Comparison of ENCODE assay signal across 9 cellular contexts in genomic region chr2:12534646-12535263, GRCh38.
DNase-seq lines count a peak whose midpoint lies in the region; ATAC-seq and TF ChIP-seq lines count a peak whose summit lies in the region.
"Had no signal": no experiment of that assay in that cellular context is flagged by ENCODE, and none has a peak within 500 bp of the region (broad histone marks: within the 10 kb centered on the region; RNA-seq: fewer than 3 reads in every experiment).

No MANE protein-coding gene starts in this region.

- H3K56ac ChIP-seq in IMR-90 (ENCODE audit: extremely low read depth, insufficient read depth, low read length) (peak overlapping the region; percentile 72), mesendoderm (ENCODE audit: low read length) (no peak overlapping the region)

- H3K79me1 ChIP-seq in IMR-90 (ENCODE audit: low read depth in 1 of 2, low read length in 2 of 2) (no peaks in the 10 kb centered on the region), mesendoderm (ENCODE audit: low read length) (no peaks in the 10 kb centered on the region)

- dilution Hi-C loops in IMR-90 (cut with HindIII; ENCODE audit: low sequenced_read_pairs, unreplicated experiment), result no loop called here

- CTCF ChIA-PET in AG04450 (lab: Charles Lee) (interaction anchor here (0.6 to 1.4 kb wide), 3 partner anchors 37 to 473 kb away, joined by 3 to 5 read pairs (median 3); no protein-coding TSS in a partner anchor), IMR-90 (lab: Yijun Ruan, JAX) (interaction anchor here (0.9 to 1.1 kb wide), 3 partner anchors 121 to 183 kb away, joined by 3 read pairs; partner anchors contain the start of gene TRIB2)

- no peaks in the 10 kb centered on the region for H4K20me1 ChIP-seq in IMR-90 (ENCODE audit: insufficient read depth, low read length)

- H3K9me1 ChIP-seq in IMR-90 (ENCODE audit: insufficient read depth, low read length), result peaks cover 6% of the 10 kb centered on the region; the same call in 1 of the 2 replicates

- H3K4me1 ChIP-seq in IMR-90 (ENCODE audit: control insufficient read depth, insufficient read depth, low read length) (peaks cover 3% of the 10 kb centered on the region; the same call in 1 of the 2 replicates), mesendoderm (ENCODE audit: control insufficient read depth, low read depth, low read length) (peaks cover 2% of the 10 kb centered on the region), HAP-1 (no peaks in the 10 kb centered on the region)

- peak overlapping the region; percentile 99; the same call in 1 of the 2 replicates for H3K18ac ChIP-seq in IMR-90 (ENCODE audit: low read depth, low read length)
- H3K18ac ChIP-seq in mesendoderm (ENCODE audit: low read length), result no peak overlapping the region

- H2BK120ac ChIP-seq in IMR-90 (ENCODE audit: low read depth, low read length) (peak overlapping the region; percentile 93), mesendoderm (ENCODE audit: low read depth, low read length) (no peak overlapping the region)

- intact Hi-C loops in IMR-90 (cut with micrococcal nuclease), result loop anchor here (1.0 to 10.0 kb wide), 3 partner anchors 78 to 470 kb away; partner anchors contain the start of gene TRIB2

- no peak overlapping the region for H2AK9ac ChIP-seq in IMR-90 (replicated peaks; ENCODE audit: low read depth, low read length, poor library complexity)

- no TSS peak for BruUV-seq in IMR-90 (replicated peaks; lab: Mats Ljungman, UMichigan)

- H4K91ac ChIP-seq in IMR-90 (ENCODE audit: insufficient read depth, low read depth, low read length), result peak overlapping the region; percentile 91

- H2BK15ac ChIP-seq in IMR-90 (ENCODE audit: low read depth, low read length) (peak overlapping the region; percentile 95; the same call in 2 of the 3 replicates), mesendoderm (replicated peaks; ENCODE audit: low read depth) (no peak overlapping the region)

- H3K4me3 ChIP-seq in AG04450 (ENCODE audit: low read depth, low read length) (no peak overlapping the region; the same call in 1 of the 2 replicates), IMR-90 (ENCODE audit: insufficient read depth, low read depth, low read length) (peak overlapping the region; percentile 22; the same call in 1 of the 2 replicates), cardiac fibroblast (replicated peaks in 1 of 2; ENCODE audit: low read depth in 2 of 2, low read length in 2 of 2) (peak overlapping the region in 1 of 2 donors; percentile 9), mesendoderm (ENCODE audit: low read length) (no peak overlapping the region), HAP-1 (no peak overlapping the region)

- no peaks in the 10 kb centered on the region for H3K9me3 ChIP-seq in AG04450 (ENCODE audit: control insufficient read depth, insufficient read depth, low read length)
- no peaks in the 10 kb centered on the region for H3K9me3 ChIP-seq in IMR-90 (ENCODE audit: control insufficient read depth, insufficient read depth, low read length)
- no peaks in the 10 kb centered on the region for H3K9me3 ChIP-seq in HAP-1

- H3K9ac ChIP-seq in IMR-90 (ENCODE audit: low read depth, low read length) (peak overlapping the region; percentile 34; the same call in 1 of the 2 replicates), mesendoderm (ENCODE audit: low read length) (no peak overlapping the region)

- TF ChIP-seq POLR2A in IMR-90 (IDR thresholded peaks at IDR 0.05; ENCODE audit: low read depth, low read length), result no peak

- H4K8ac ChIP-seq in IMR-90 (ENCODE audit: low read depth in 2 of 2, low read length in 2 of 2) (peak overlapping the region; percentile 66 to 77), mesendoderm (ENCODE audit: low read depth, low read length) (no peak overlapping the region)

- H2BK5ac ChIP-seq in IMR-90 (ENCODE audit: low read depth, low read length, poor library complexity, severe bottlenecking), result peak overlapping the region; percentile 98
- H2BK5ac ChIP-seq in mesendoderm (ENCODE audit: low read length), result no peak overlapping the region

- peak overlapping the region; percentile 90 for H3K27ac ChIP-seq in AG04450 (ENCODE audit: low read depth, low read length)
- H3K27ac ChIP-seq in IMR-90 (ENCODE audit: insufficient read depth, low read length), result peak overlapping the region; percentile 87
- H3K27ac ChIP-seq in mesendoderm (ENCODE audit: low read depth, low read length), result no peak overlapping the region

- peak; percentile 34 for TF ChIP-seq RAD21 in IMR-90 (IDR thresholded peaks at IDR 0.05; ENCODE audit: low read length)

- TF ChIP-seq CTCF in AG04450 (IDR thresholded peaks at IDR 0.05; ENCODE audit: low read depth, low read length) (no peak), IMR-90 (conservative IDR thresholded peaks at IDR 0.05; ENCODE audit: low read depth, low read length) (no peak), cardiac fibroblast (IDR thresholded peaks at IDR 0.05; ENCODE audit: low read depth, low read length) (no peak)

- POLR2A ChIA-PET in AG04450 (lab: Yijun Ruan, JAX), result interaction anchor here (0.7 to 1.4 kb wide), 7 partner anchors 78 to 1052 kb away, joined by 3 to 15 read pairs (median 4); partner anchors contain the start of gene TRIB2
- POLR2A ChIA-PET in IMR-90 (lab: Charles Lee; ENCODE audit: unreplicated experiment), result interaction anchor here (0.6 to 0.8 kb wide), 3 partner anchors 182 to 710 kb away, joined by 3 to 4 read pairs (median 3); partner anchors contain the start of gene TRIB2

- no peaks in the 10 kb centered on the region for H3K79me2 ChIP-seq in mesendoderm (ENCODE audit: control insufficient read depth, insufficient read depth, low read length)

- H3K23ac ChIP-seq in IMR-90 (ENCODE audit: low read depth, low read length) (peak overlapping the region; percentile 83), mesendoderm (ENCODE audit: low read length) (no peak overlapping the region)

- H2AFZ ChIP-seq in IMR-90 (replicated peaks; ENCODE audit: low read length, poor library complexity), result peak overlapping the region; percentile 76

- H3K4me2 ChIP-seq in IMR-90 (ENCODE audit: low read depth, low read length) (peak overlapping the region; percentile 80), mesendoderm (ENCODE audit: low read length) (no peak overlapping the region)

- peak overlapping the region; percentile 85 for H2BK20ac ChIP-seq in IMR-90 (ENCODE audit: low read depth, low read length)

- H3K27me3 ChIP-seq in AG04450 (ENCODE audit: control insufficient read depth, insufficient read depth, low read length), result no peaks in the 10 kb centered on the region
- H3K27me3 ChIP-seq in IMR-90 (ENCODE audit: control insufficient read depth, insufficient read depth, low read length), result no peaks in the 10 kb centered on the region
- H3K27me3 ChIP-seq in mesendoderm (ENCODE audit: insufficient read depth, low read length, poor library complexity), result no peaks in the 10 kb centered on the region
- no peaks in the 10 kb centered on the region for H3K27me3 ChIP-seq in HAP-1 (ENCODE audit: low read depth)

- H3K14ac ChIP-seq in IMR-90 (replicated peaks; ENCODE audit: low read depth, low read length), result peak overlapping the region; percentile 53

- DNase-seq in AG04450 (ENCODE audit: low read depth, low spot score) (peak; percentile 87), IMR-90 (peak; percentile 97), cardiac fibroblast (ENCODE audit: low read depth in 2 of 2) (peak; percentile 88 to 94), mesendoderm (peak; percentile 67), COLO668 (lab: John Stamatoyannopoulos, UW; ENCODE audit: unreplicated experiment) (no peak), HAP-1 (ENCODE audit: low spot score in 2 of 2) (no peak)
- DNase-seq: activated CD4-positive, CD25-positive, alpha-beta regulatory T cell treated with anti-CD3 and anti-CD28 coated beads, Interleukin-2, amount 50 U/mL, for 72 hours had no signal

- H2AK5ac ChIP-seq in IMR-90 (ENCODE audit: low read depth, low read length) (no peak overlapping the region), mesendoderm (ENCODE audit: low read length) (no peak overlapping the region)

- H3K36me3 ChIP-seq in IMR-90 (ENCODE audit: control insufficient read depth, insufficient read depth, low read length) (no peaks in the 10 kb centered on the region), mesendoderm (ENCODE audit: control insufficient read depth, insufficient read depth, low read length) (no peaks in the 10 kb centered on the region), HAP-1 (replicated peaks) (no peaks in the 10 kb centered on the region)

- H4K5ac ChIP-seq in IMR-90 (ENCODE audit: low read depth, low read length) (peak overlapping the region; percentile 93), mesendoderm (ENCODE audit: low read length) (no peak overlapping the region)

- in situ Hi-C loops in IMR-90 (cut with MboI; ENCODE audit: low sequenced_read_pairs), result loop anchor here (10.0 kb wide), 1 partner anchor 700 kb away; no protein-coding TSS in a partner anchor
- in situ Hi-C loops in HAP-1 (cut with MboI; ENCODE audit: low sequenced_read_pairs), result no loop called here

- no CpG with 5 or more reads among the region's 3 CpGs for WGBS in IMR-90 (ENCODE audit: extremely low coverage in 2 of 2, insufficient read length in 1 of 2), 2 experiments
- WGBS in mesendoderm (ENCODE audit: extremely low coverage, insufficient coverage, low lambda C conversion rate), result no CpG with 5 or more reads among the region's 3 CpGs

- peak overlapping the region; percentile 75 for H3K4ac ChIP-seq in IMR-90 (ENCODE audit: low read depth, low read length)
- H3K4ac ChIP-seq in mesendoderm (ENCODE audit: low read depth, low read length), result no peak overlapping the region

- ATAC-seq in IMR-90 (ENCODE audit: low read depth) (peak; percentile 89), HG03039 (IDR thresholded peaks at IDR 0.05; ENCODE audit: unreplicated experiment) (no peak), HG03025 (IDR thresholded peaks at IDR 0.05; ENCODE audit: low FRiP score, unreplicated experiment) (no peak)

TF ChIP-seq in IMR-90, 13 proteins besides CTCF, POLR2A, EP300 and RAD21 (continues in another document):
- TF ChIP-seq CHD1 (IDR thresholded peaks at IDR 0.05; ENCODE audit: low read depth, low read length), result no peak
- 0 out of 2 replicates have a peak, but pooled peaks have one; percentile 26 for TF ChIP-seq USF2 (IDR thresholded peaks at IDR 0.05; ENCODE audit: low read depth, low read length)
- TF ChIP-seq NFE2L2 (IDR thresholded peaks at IDR 0.05; ENCODE audit: low read depth, low read length), result no peak
- TF ChIP-seq SMC3 (IDR thresholded peaks at IDR 0.05; ENCODE audit: low read depth, low read length), result no peak
- TF ChIP-seq MXI1 (IDR thresholded peaks at IDR 0.05; ENCODE audit: borderline replicate concordance, low read depth, low read length), result no peak
- TF ChIP-seq CEBPB (IDR thresholded peaks at IDR 0.05; ENCODE audit: low read depth, low read length), result peak; percentile 72

Comparison
In these comparisons a context has a peak if more than half of its experiments do, and no peak if none do; other contexts are left out.
1. DNase-seq: peak in AG04450 (single experiment), IMR-90 (single experiment), cardiac fibroblast (2 of 2) and mesendoderm (single experiment); none in COLO668 (single experiment) and HAP-1 (0 of 2).